In the genomic region with DNA sequence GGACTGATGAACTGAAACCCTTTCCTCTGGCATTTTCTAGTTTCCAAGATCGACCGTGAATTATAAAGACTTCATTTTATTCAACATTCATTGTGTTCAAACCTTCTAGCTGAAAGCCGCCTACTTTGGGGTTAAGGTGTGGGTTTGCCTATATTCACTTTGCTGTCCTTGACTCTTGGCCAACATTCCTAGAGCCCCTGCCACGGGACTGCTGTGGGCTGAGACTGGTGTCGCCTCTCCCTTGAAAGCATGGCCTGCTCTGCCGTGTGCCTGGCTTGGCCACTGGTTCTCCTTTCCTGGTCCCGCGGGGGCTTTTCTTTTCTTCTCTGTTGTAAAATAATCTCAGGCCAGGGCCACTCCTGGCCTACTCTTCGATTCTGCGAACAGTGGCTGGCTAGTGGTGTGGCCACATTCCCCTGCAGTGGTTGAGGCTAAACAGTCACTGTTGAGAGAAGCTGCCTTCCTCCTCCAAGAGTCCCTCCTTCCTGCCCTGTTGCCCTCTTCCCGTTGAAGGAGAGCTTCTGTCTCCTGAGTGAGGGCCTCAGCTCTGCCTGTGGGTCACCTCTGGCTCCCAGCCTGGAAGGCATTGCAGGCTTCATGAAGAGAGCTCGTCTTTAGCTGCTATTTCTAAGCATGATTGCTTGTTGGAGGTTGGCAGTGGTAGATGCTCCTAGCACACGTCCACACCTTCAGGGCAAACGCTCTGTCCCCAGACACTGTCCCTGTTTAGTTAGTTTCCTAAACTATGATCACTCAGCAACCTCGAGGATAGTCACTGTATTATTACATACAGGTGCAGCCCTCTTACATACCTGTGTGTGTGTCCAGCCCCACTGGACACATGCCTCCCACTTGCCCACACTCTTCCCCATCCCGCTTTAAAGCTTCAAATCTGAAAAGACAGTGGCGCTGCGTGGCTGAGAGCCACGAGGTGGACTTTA, we compare ENCODE assay signal across 16 cellular contexts.
DNase-seq lines count a peak whose midpoint lies in the region; ATAC-seq and TF ChIP-seq lines count a peak whose summit lies in the region.
"Had no signal": no experiment of that assay in that cellular context is flagged by ENCODE, and none has a peak within 500 bp of the region (broad histone marks: within the 10 kb centered on the region; RNA-seq: fewer than 3 reads in every experiment).

No MANE protein-coding gene starts in this region.

- H3K36me3 Mint-ChIP-seq in CD4-positive, CD25-positive, alpha-beta regulatory T cell: no peaks in the 10 kb centered on the region
- H3K36me3 Mint-ChIP-seq in dendritic cell treated with granulocyte-macrophage colony-stimulating factor and Interleukin-4, amounts not matched to agents 40 ng/mL and 50 ng/mL, for 4 days (ENCODE audit: low read depth): no peaks in the 10 kb centered on the region
- peaks cover 4% of the 10 kb centered on the region for H3K36me3 Mint-ChIP-seq in neural progenitor cell

- H3K27me3 Mint-ChIP-seq in CD4-positive, CD25-positive, alpha-beta regulatory T cell: no peaks in the 10 kb centered on the region
- no peaks in the 10 kb centered on the region for H3K27me3 Mint-ChIP-seq in dendritic cell treated with granulocyte-macrophage colony-stimulating factor and Interleukin-4, amounts not matched to agents 40 ng/mL and 50 ng/mL, for 4 days
- H3K27me3 Mint-ChIP-seq in neural progenitor cell (ENCODE audit: insufficient read depth, low read depth): peaks cover 15% of the 10 kb centered on the region

- no peak overlapping the region for H3K4me3 Mint-ChIP-seq in CD4-positive, CD25-positive, alpha-beta regulatory T cell
- H3K4me3 Mint-ChIP-seq in dendritic cell treated with granulocyte-macrophage colony-stimulating factor and Interleukin-4, amounts not matched to agents 40 ng/mL and 50 ng/mL, for 4 days: no peak overlapping the region
- no peak overlapping the region for H3K4me3 Mint-ChIP-seq in neural progenitor cell

- H3K27me3 ChIP-seq in CD4-positive, CD25-positive, alpha-beta regulatory T cell (ENCODE audit: control insufficient read depth, insufficient read depth, low read length): no peaks in the 10 kb centered on the region
- H3K27me3 ChIP-seq in neural progenitor cell: no peaks in the 10 kb centered on the region

- peak overlapping the region in 2 of 3 donors; percentile 12 to 81 for H3K27ac Mint-ChIP-seq in CD4-positive, CD25-positive, alpha-beta regulatory T cell
- H3K27ac Mint-ChIP-seq in dendritic cell treated with granulocyte-macrophage colony-stimulating factor and Interleukin-4, amounts not matched to agents 40 ng/mL and 50 ng/mL, for 4 days: peak overlapping the region; percentile 95
- H3K27ac Mint-ChIP-seq in neural progenitor cell: peak overlapping the region; percentile 87

- H3K9me3 ChIP-seq in CD4-positive, CD25-positive, alpha-beta regulatory T cell (ENCODE audit: control insufficient read depth in 2 of 2, low read length in 2 of 2): no peaks in the 10 kb centered on the region
- H3K9me3 ChIP-seq in neural progenitor cell (ENCODE audit: low read depth): no peaks in the 10 kb centered on the region

- no peak overlapping the region for H3K4me3 ChIP-seq in CD4-positive, CD25-positive, alpha-beta regulatory T cell (ENCODE audit: low read depth, low read length)
- no peak overlapping the region for H3K4me3 ChIP-seq in neural progenitor cell
- H3K4me3 ChIP-seq: lung had no signal

- H3K4me1 Mint-ChIP-seq in CD4-positive, CD25-positive, alpha-beta regulatory T cell: peaks cover 9 to 59% (median 25%) of the 10 kb centered on the region in 4 donors
- H3K4me1 Mint-ChIP-seq in dendritic cell treated with granulocyte-macrophage colony-stimulating factor and Interleukin-4, amounts not matched to agents 40 ng/mL and 50 ng/mL, for 4 days (ENCODE audit: low read depth): peaks cover 91% of the 10 kb centered on the region
- H3K4me1 Mint-ChIP-seq in neural progenitor cell: peaks cover 83% of the 10 kb centered on the region

- H2AFZ ChIP-seq in neural progenitor cell (replicated peaks): no peak overlapping the region

- no peak for DNase-seq in CD4-positive, CD25-positive, alpha-beta regulatory T cell
- DNase-seq in Kasumi-1 (lab: John Stamatoyannopoulos, UW) (peak; percentile 19 to 42), neural progenitor cell (ENCODE audit: low spot score) (no peak), AG08396 (ENCODE audit: low spot score) (no peak), HK-2 (ENCODE audit: unreplicated experiment) (no peak), COLO829 (ENCODE audit: low spot score) (no peak)
- DNase-seq: activated CD4-positive, alpha-beta T cell treated with anti-CD3 and anti-CD28 coated beads, Interleukin-2, amount 50 U/mL, for 1 hour; DMS79; effector CD4-positive, alpha-beta T cell; HCEC 1CT; Karpas-422; NCI-H187 treated with DMSO at 0.1 percent for 48 hours; NCI-H526 had no signal

- intact Hi-C loops in dendritic cell treated with granulocyte-macrophage colony-stimulating factor and Interleukin-4, amounts not matched to agents 40 ng/mL and 50 ng/mL, for 4 days (cut with micrococcal nuclease): loop anchor here (5.0 kb wide), 2 partner anchors 40 to 80 kb away; partner anchors contain the start of gene GALNT2

- H4K20me1 ChIP-seq in neural progenitor cell (ENCODE audit: low read depth): peaks cover 100% of the 10 kb centered on the region

- no peak overlapping the region for H3K9ac ChIP-seq in neural progenitor cell

- no peak for TF ChIP-seq CTCF in neural progenitor cell (IDR thresholded peaks at IDR 0.05)

- H3K4me2 ChIP-seq in neural progenitor cell: no peak overlapping the region

- peaks cover 70% of the 10 kb centered on the region for H3K79me2 ChIP-seq in neural progenitor cell (ENCODE audit: low read depth)

- no peak for ATAC-seq in CD4-positive, CD25-positive, alpha-beta regulatory T cell (ENCODE audit: low read depth in 2 of 2)
- ATAC-seq in HG02840 (IDR thresholded peaks at IDR 0.05; ENCODE audit: low FRiP score, unreplicated experiment): no peak

- peaks cover 3% of the 10 kb centered on the region for H3F3A ChIP-seq in neural progenitor cell (ENCODE audit: low read depth)

- no peaks in the 10 kb centered on the region for H3K9me3 Mint-ChIP-seq in CD4-positive, CD25-positive, alpha-beta regulatory T cell
- no peaks in the 10 kb centered on the region for H3K9me3 Mint-ChIP-seq in dendritic cell treated with granulocyte-macrophage colony-stimulating factor and Interleukin-4, amounts not matched to agents 40 ng/mL and 50 ng/mL, for 4 days
- no peaks in the 10 kb centered on the region for H3K9me3 Mint-ChIP-seq in neural progenitor cell

- no peak overlapping the region for H3K27ac ChIP-seq in CD4-positive, CD25-positive, alpha-beta regulatory T cell (ENCODE audit: insufficient read depth, low read length, poor library complexity, severe bottlenecking)
- H3K27ac ChIP-seq in neural progenitor cell: no peak overlapping the region

- H3K4me1 ChIP-seq in CD4-positive, CD25-positive, alpha-beta regulatory T cell (ENCODE audit: control insufficient read depth, insufficient read depth, low read length, poor library complexity, severe bottlenecking): no peaks in the 10 kb centered on the region
- H3K4me1 ChIP-seq in neural progenitor cell: peaks cover 46% of the 10 kb centered on the region

- no peaks in the 10 kb centered on the region for H3K36me3 ChIP-seq in CD4-positive, CD25-positive, alpha-beta regulatory T cell (ENCODE audit: control insufficient read depth, insufficient read depth, low read length)
- no peaks in the 10 kb centered on the region for H3K36me3 ChIP-seq in neural progenitor cell

Comparison
In these comparisons a context has a peak if more than half of its experiments do, and no peak if none do; other contexts are left out.
1. DNase-seq: peak in Kasumi-1 (2 of 2); none in CD4-positive, CD25-positive, alpha-beta regulatory T cell (0 of 3), neural progenitor cell (single experiment), AG08396 (single experiment), HK-2 (single experiment) and COLO829 (single experiment).
2. Peak in every context shown above with its lines, with median percentiles within 50 percentile points of each other: H3K27ac Mint-ChIP-seq.